14 cellular contexts compared by ENCODE assay signal in the genomic region with DNA sequence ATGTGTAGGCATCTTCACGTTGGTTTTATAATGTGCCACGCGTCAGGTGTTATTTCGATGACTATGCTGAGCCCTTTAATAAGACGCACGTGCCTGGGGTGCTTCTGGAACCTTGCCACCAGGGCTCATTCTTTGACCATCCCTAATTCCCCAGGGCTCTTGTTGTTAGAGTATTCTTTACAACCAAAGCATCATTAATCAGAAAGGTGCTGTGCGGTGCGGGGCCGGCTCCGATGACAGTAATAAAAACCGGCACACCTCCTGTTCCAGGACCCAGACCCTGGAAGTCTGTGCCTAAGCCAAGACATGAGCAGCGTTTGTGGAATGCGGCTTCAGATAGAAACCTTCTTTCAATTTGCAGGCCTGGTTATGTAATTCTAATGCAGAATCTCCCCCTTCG. TPM values are rescaled to one million over a fixed set of nuclear protein-coding genes. Genes with fewer than 3 reads are reported as not detected.
DNase-seq lines count a peak whose midpoint lies in the region; ATAC-seq and TF ChIP-seq lines count a peak whose summit lies in the region.
"Had no signal": no experiment of that assay in that cellular context is flagged by ENCODE, and none has a peak within 500 bp of the region (broad histone marks: within the 10 kb centered on the region; RNA-seq: fewer than 3 reads in every experiment).

No MANE protein-coding gene starts in this region.

- peak overlapping the region in 1 of 10 experiments; percentile 35; a peak in 1 of 20 replicates for H3K4me3 ChIP-seq in BLaER1 treated with 17β-estradiol and CSF1 and Interleukin-3, amounts not matched to agents 10 nM and 100 nM
- H3K4me3 ChIP-seq in OCI-LY1 (ENCODE audit: low read depth, low read length, poor library complexity, severe bottlenecking) (peak overlapping the region; percentile 12), fibroblast of villous mesenchyme (ENCODE audit: low read depth, low read length) (no peak overlapping the region), rectal smooth muscle tissue (ENCODE audit: low read length) (peak overlapping the region; percentile 24), Caco-2 (ENCODE audit: low read depth, low read length) (no peak overlapping the region)
- H3K4me3 ChIP-seq in naive thymus-derived CD4-positive, alpha-beta T cell (ENCODE audit: low read length): no peak overlapping the region

- CTCF ChIA-PET in naive thymus-derived CD4-positive, alpha-beta T cell (lab: Charles Lee): no interaction called here
- CTCF ChIA-PET in Caco-2 (lab: Charles Lee): no interaction called here

- H3K79me2 ChIP-seq in OCI-LY1 (ENCODE audit: insufficient read depth, low read length): no peaks in the 10 kb centered on the region

- ATAC-seq in naive thymus-derived CD4-positive, alpha-beta T cell: no peak
- ATAC-seq in HG02852 (IDR thresholded peaks at IDR 0.05; ENCODE audit: unreplicated experiment): no peak
- ATAC-seq: HepG2; stimulated activated naive CD8-positive, alpha-beta T cell treated with anti-CD3 and anti-CD28 coated beads, Interleukin-15, Interleukin-2, amounts not matched to agents 100 U/mL and 50 U/mL, for 24 hours had no signal

- peaks cover 0 to 33% (median 12%) of the 10 kb centered on the region in 11 experiments; a peak in 11 of 22 replicates for H4K20me1 ChIP-seq in BLaER1 treated with 17β-estradiol and CSF1 and Interleukin-3, amounts not matched to agents 10 nM and 100 nM
- no peaks in the 10 kb centered on the region for H4K20me1 ChIP-seq in OCI-LY1 (ENCODE audit: insufficient read depth, low read length)

- BruUV-seq in Caco-2 (replicated peaks; lab: Mats Ljungman, UMichigan): no TSS peak

- no peak overlapping the region for H3K27ac Mint-ChIP-seq in naive thymus-derived CD4-positive, alpha-beta T cell
- H3K27ac Mint-ChIP-seq in Caco-2 (ENCODE audit: unreplicated experiment): no peak overlapping the region

- H3K9me3 Mint-ChIP-seq in naive thymus-derived CD4-positive, alpha-beta T cell: peaks cover 0 to 31% (median 7%) of the 10 kb centered on the region in 11 donors
- H3K9me3 Mint-ChIP-seq in Caco-2 (ENCODE audit: unreplicated experiment): no peaks in the 10 kb centered on the region

- H3K9me3 ChIP-seq in BLaER1 treated with 17β-estradiol and CSF1 and Interleukin-3, amounts not matched to agents 10 nM and 100 nM (replicated peaks in 1 of 11): peaks cover 1 to 21% (median 11%) of the 10 kb centered on the region in 11 experiments; a peak in 19 of 22 replicates
- H3K9me3 ChIP-seq in OCI-LY1 (ENCODE audit: low read length): no peaks in the 10 kb centered on the region
- peaks cover 0 to 2% (median 0%) of the 10 kb centered on the region in 3 experiments for H3K9me3 ChIP-seq in naive thymus-derived CD4-positive, alpha-beta T cell (ENCODE audit: control insufficient read depth in 2 of 3, low read length in 3 of 3)
- H3K9me3 ChIP-seq in Caco-2: no peaks in the 10 kb centered on the region
- H3K9me3 ChIP-seq: breast epithelium had no signal

- no peaks in the 10 kb centered on the region for H3F3A ChIP-seq in OCI-LY1 (ENCODE audit: insufficient read depth, low read length)

- H3K36me3 ChIP-seq in BLaER1 treated with 17β-estradiol and CSF1 and Interleukin-3, amounts not matched to agents 10 nM and 100 nM: peaks cover under 1 to 20% (median 9%) of the 10 kb centered on the region in 11 experiments; a peak in 15 of 22 replicates
- H3K36me3 ChIP-seq in OCI-LY1 (ENCODE audit: insufficient read depth, low read length) (no peaks in the 10 kb centered on the region), rectal smooth muscle tissue (ENCODE audit: control insufficient read depth, insufficient read depth, low read length) (no peaks in the 10 kb centered on the region), Caco-2 (ENCODE audit: control insufficient read depth, insufficient read depth, low read length) (no peaks in the 10 kb centered on the region; the same call in 1 of the 2 replicates)
- H3K36me3 ChIP-seq in naive thymus-derived CD4-positive, alpha-beta T cell (ENCODE audit: control insufficient read depth in 2 of 3, insufficient read depth in 3 of 3, low read length in 3 of 3): peaks cover 0 to 12% (median 0%) of the 10 kb centered on the region in 3 experiments
- H3K36me3 ChIP-seq: breast epithelium had no signal

- H3K4me2 ChIP-seq in BLaER1 treated with 17β-estradiol and CSF1 and Interleukin-3, amounts not matched to agents 10 nM and 100 nM: peak overlapping the region; percentile 41 to 88 (median 67); a peak in 21 of 22 replicates
- peak overlapping the region; percentile 63 for H3K4me2 ChIP-seq in OCI-LY1 (ENCODE audit: low read length)

- TF ChIP-seq CTCF in OCI-LY1 (IDR thresholded peaks at IDR 0.05; ENCODE audit: low read length) (no peak), fibroblast of villous mesenchyme (IDR thresholded peaks at IDR 0.05; ENCODE audit: insufficient read depth, low read depth, low read length) (no peak), Caco-2 (IDR thresholded peaks at IDR 0.05; ENCODE audit: insufficient read depth in 1 of 2, low read depth in 1 of 2, low read length in 1 of 2, severe bottlenecking in 1 of 2, unreplicated experiment in 1 of 2) (no peak)

- no peaks in the 10 kb centered on the region for H3K9me2 ChIP-seq in OCI-LY1 (ENCODE audit: low read depth, low read length)

- no peaks in the 10 kb centered on the region for H3K27me3 Mint-ChIP-seq in naive thymus-derived CD4-positive, alpha-beta T cell
- no peaks in the 10 kb centered on the region for H3K27me3 Mint-ChIP-seq in Caco-2 (ENCODE audit: insufficient read depth, unreplicated experiment)

- peaks cover 0 to 29% (median 8%) of the 10 kb centered on the region in 7 donors for H3K4me1 Mint-ChIP-seq in naive thymus-derived CD4-positive, alpha-beta T cell
- H3K4me1 Mint-ChIP-seq in Caco-2 (ENCODE audit: low read depth, unreplicated experiment): peaks cover 12% of the 10 kb centered on the region

- POLR2A ChIA-PET in naive thymus-derived CD4-positive, alpha-beta T cell (lab: Charles Lee): no interaction called here
- POLR2A ChIA-PET in Caco-2 (lab: Charles Lee): no interaction called here

- peaks cover 18 to 82% (median 62%) of the 10 kb centered on the region in 10 experiments for H3K4me1 ChIP-seq in BLaER1 treated with 17β-estradiol and CSF1 and Interleukin-3, amounts not matched to agents 10 nM and 100 nM
- H3K4me1 ChIP-seq in OCI-LY1 (ENCODE audit: insufficient read depth, low read length, severe bottlenecking): peaks cover 52% of the 10 kb centered on the region
- H3K4me1 ChIP-seq in rectal smooth muscle tissue (ENCODE audit: control insufficient read depth, insufficient read depth, low read length): peaks cover 5% of the 10 kb centered on the region
- H3K4me1 ChIP-seq in naive thymus-derived CD4-positive, alpha-beta T cell (ENCODE audit: control insufficient read depth in 2 of 2, insufficient read depth in 2 of 2, low read length in 2 of 2): no peaks in the 10 kb centered on the region
- peaks cover 15% of the 10 kb centered on the region for H3K4me1 ChIP-seq in Caco-2
- H3K4me1 ChIP-seq: breast epithelium had no signal

- H3K9ac ChIP-seq in BLaER1 treated with 17β-estradiol and CSF1 and Interleukin-3, amounts not matched to agents 10 nM and 100 nM: peak overlapping the region in 4 of 11 experiments; percentile 20 to 58 (median 46); a peak in 6 of 22 replicates
- H3K9ac ChIP-seq in OCI-LY1 (ENCODE audit: low read length) (peak overlapping the region; percentile 60; the same call in 1 of the 2 replicates), rectal smooth muscle tissue (ENCODE audit: low read length) (no peak overlapping the region)

- DNase-seq in fibroblast of villous mesenchyme (ENCODE audit: low read depth) (peak; percentile 50), cerebellar cortex (ENCODE audit: low spot score) (no peak), Caco-2 (no peak)
- no peak for DNase-seq in naive thymus-derived CD4-positive, alpha-beta T cell
- DNase-seq: activated CD4-positive, alpha-beta T cell treated with anti-CD3 and anti-CD28 coated beads for 4 hours; erythroblast; stimulated activated CD4-positive, alpha-beta T cell treated with anti-CD3 and anti-CD28 coated beads, Interleukin-4, amount 100 ng/mL, for 4 hours; stimulated activated naive CD8-positive, alpha-beta T cell treated with anti-CD3 and anti-CD28 coated beads, Interleukin-15, Interleukin-2, amounts not matched to agents 100 U/mL and 50 U/mL, for 24 hours had no signal

- H3K36me3 Mint-ChIP-seq in naive thymus-derived CD4-positive, alpha-beta T cell: peaks cover 9 to 67% (median 26%) of the 10 kb centered on the region in 5 donors
- peaks cover 22% of the 10 kb centered on the region for H3K36me3 Mint-ChIP-seq in Caco-2 (ENCODE audit: insufficient read depth, unreplicated experiment)

- intact Hi-C loops in naive thymus-derived CD4-positive, alpha-beta T cell (cut with micrococcal nuclease): no loop called here
- intact Hi-C loops in Caco-2 (cut with micrococcal nuclease; ENCODE audit: unreplicated experiment): no loop called here

- no peaks in the 10 kb centered on the region for H3K27me3 ChIP-seq in BLaER1 treated with 17β-estradiol and CSF1 and Interleukin-3, amounts not matched to agents 10 nM and 100 nM
- H3K27me3 ChIP-seq in OCI-LY1 (ENCODE audit: insufficient read depth, low read length) (no peaks in the 10 kb centered on the region), rectal smooth muscle tissue (ENCODE audit: control insufficient read depth, insufficient read depth, low read length) (no peaks in the 10 kb centered on the region), Caco-2 (replicated peaks; ENCODE audit: control insufficient read depth, insufficient read depth, low read length) (no peaks in the 10 kb centered on the region)
- no peaks in the 10 kb centered on the region for H3K27me3 ChIP-seq in naive thymus-derived CD4-positive, alpha-beta T cell (ENCODE audit: control insufficient read depth in 2 of 2, insufficient read depth in 2 of 2, low read length in 2 of 2)
- H3K27me3 ChIP-seq: breast epithelium had no signal

- H3K4me3 Mint-ChIP-seq in naive thymus-derived CD4-positive, alpha-beta T cell: peak overlapping the region in 1 of 10 donors; percentile 16
- H3K4me3 Mint-ChIP-seq in Caco-2 (ENCODE audit: unreplicated experiment): no peak overlapping the region

- no peak overlapping the region for H2AFZ ChIP-seq in OCI-LY1 (ENCODE audit: low read length)

- peak overlapping the region in 4 of 11 experiments; percentile 0 to 50 (median 28); a peak in 4 of 22 replicates for H3K27ac ChIP-seq in BLaER1 treated with 17β-estradiol and CSF1 and Interleukin-3, amounts not matched to agents 10 nM and 100 nM
- H3K27ac ChIP-seq in OCI-LY1 (ENCODE audit: low read depth, low read length, poor library complexity, severe bottlenecking) (peak overlapping the region; percentile 93), rectal smooth muscle tissue (ENCODE audit: low read depth, low read length) (no peak overlapping the region)
- no peak overlapping the region for H3K27ac ChIP-seq in naive thymus-derived CD4-positive, alpha-beta T cell (ENCODE audit: low read depth, low read length)
- H3K27ac ChIP-seq: breast epithelium had no signal

RNA-seq across cellular contexts. Expression of a gene that starts 58.4 kb away (rescaled TPM):
- total RNA-seq in fibroblast of villous mesenchyme (10.4 and 19.0 TPM in 2 replicates), Caco-2 (2022) (49.3 and 57.0 TPM in 2 replicates)
- 10 to 100 TPM; 17.6 to 23.9 (median 21.8) TPM for total RNA-seq in naive thymus-derived CD4-positive, alpha-beta T cell
- 10 to 100 TPM; 30.3 to 37.1 TPM for polyA plus RNA-seq in naive thymus-derived CD4-positive, alpha-beta T cell

Comparison
In these comparisons a context has a peak if more than half of its experiments do, and no peak if none do; other contexts are left out.
1. H3K4me3 ChIP-seq: peak in OCI-LY1 (single experiment) and rectal smooth muscle tissue (single experiment); none in fibroblast of villous mesenchyme (single experiment), naive thymus-derived CD4-positive, alpha-beta T cell (single experiment) and Caco-2 (single experiment).